ENCODE assay signal across 8 cellular contexts in the genomic region with DNA sequence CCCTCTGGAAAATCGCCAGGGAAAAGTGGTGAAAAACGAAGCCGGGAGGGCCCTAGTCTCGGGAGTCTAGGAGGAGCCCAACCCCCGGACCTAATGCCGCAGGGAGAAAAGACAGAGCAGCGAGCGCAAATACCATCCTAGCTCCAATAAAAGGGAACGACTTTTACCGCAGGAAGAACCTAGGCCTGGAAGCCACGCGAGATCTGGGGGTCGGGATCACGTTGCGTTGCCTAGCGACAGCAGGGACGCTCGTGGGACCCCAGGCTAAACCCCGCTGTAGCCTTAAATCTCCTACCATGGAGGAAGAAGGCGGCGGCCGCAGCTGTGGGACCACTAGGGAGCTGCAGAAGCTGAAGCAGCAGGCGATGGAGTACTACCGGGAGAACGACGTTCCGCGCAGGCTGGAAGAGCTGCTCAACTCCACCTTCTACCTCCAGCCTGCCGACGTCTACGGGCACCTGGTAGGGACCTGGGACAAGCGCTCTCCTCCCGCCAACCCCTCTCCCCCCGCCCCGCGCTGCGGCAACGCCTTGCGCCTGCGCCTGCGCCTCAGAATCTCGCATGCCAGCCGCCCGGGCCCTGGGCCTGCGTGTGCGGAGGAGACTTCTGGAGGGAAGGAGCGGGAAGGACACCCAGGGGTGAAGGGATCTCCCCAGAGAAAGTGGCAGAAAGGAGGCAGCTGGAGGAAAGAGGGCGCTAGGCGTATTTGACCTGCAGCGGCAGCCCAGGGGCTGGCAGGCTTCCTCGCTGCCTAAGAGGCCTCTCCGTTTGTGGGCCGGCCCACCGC. TPM values are rescaled to one million over a fixed set of nuclear protein-coding genes. Genes with fewer than 3 reads are reported as not detected.
DNase-seq lines count a peak whose midpoint lies in the region; ATAC-seq and TF ChIP-seq lines count a peak whose summit lies in the region.

A gene with protein sequence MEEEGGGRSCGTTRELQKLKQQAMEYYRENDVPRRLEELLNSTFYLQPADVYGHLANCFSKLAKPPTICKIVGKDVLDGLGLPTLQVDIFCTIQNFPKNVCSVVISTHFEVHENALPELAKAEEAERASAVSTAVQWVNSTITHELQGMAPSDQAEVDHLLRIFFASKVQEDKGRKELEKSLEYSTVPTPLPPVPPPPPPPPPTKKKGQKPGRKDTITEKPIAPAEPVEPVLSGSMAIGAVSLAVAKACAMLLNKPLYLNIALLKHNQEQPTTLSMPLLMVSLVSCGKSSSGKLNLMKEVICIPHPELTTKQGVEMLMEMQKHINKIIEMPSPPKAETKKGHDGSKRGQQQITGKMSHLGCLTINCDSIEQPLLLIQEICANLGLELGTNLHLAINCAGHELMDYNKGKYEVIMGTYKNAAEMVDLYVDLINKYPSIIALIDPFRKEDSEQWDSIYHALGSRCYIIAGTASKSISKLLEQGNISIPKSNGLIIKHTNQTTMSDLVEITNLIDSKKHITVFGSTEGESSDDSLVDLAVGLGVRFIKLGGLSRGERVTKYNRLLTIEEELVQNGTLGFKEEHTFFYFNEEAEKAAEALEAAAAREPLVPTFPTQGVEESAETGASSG (plus strand): TSS at position 229 of the 787 bp plus-strand sequence. CDS start 68 bp downstream, at position 297.

- no peaks in the 10 kb centered on the region for H3K9me3 ChIP-seq in ectodermal cell (ENCODE audit: control insufficient read depth, low read length)

- H3K4me1 ChIP-seq in ectodermal cell (ENCODE audit: control insufficient read depth, insufficient read depth, low read length), result peaks cover 4% of the 10 kb centered on the region

- intact Hi-C loops in lower leg skin (cut with DNase I; ENCODE audit: low total_unique reads), result no loop called here

- WGBS in ectodermal cell, 2 experiments, result 3% methylated on average over 54 of the region's 54 CpGs
- 1 to 2% methylated on average over 54 of the region's 54 CpGs for WGBS in lower leg skin, 2 donors

- no peak for TF ChIP-seq POLR2A in lower leg skin (IDR thresholded peaks at IDR 0.05)

- H3K4me3 ChIP-seq in GM12864 (ENCODE audit: low read depth, low read length), result peak within 1 kb of the TSS; percentile 60
- H3K4me3 ChIP-seq in ectodermal cell (ENCODE audit: insufficient read depth, low read depth, low read length), result peak within 1 kb of the TSS; percentile 80
- H3K4me3 ChIP-seq in lower leg skin (ENCODE audit: low read depth, poor library complexity, severe bottlenecking), result peak within 1 kb of the TSS; percentile 50

- TF ChIP-seq CTCF in GM12864 (IDR thresholded peaks at IDR 0.05; ENCODE audit: low read depth, low read length, missing control alignments) (no peak), lower leg skin (IDR thresholded peaks at IDR 0.05) (no peak)

- H3K27ac ChIP-seq in ectodermal cell (ENCODE audit: insufficient read depth, low read depth, low read length, poor library complexity, severe bottlenecking), result peak within 1 kb of the TSS; percentile 72

- DNase-seq in GM12864 (ENCODE audit: low read depth) (no peak), M059J (ENCODE audit: low read depth) (peak; percentile 85), T follicular helper cell (ENCODE audit: low read depth) (peak; percentile 25), lower leg skin (ENCODE audit: low spot score in 2 of 2) (peak; percentile 52 to 89), NOMO-1 treated with dmso at 0.1 percent for 144 hours (lab: John Stamatoyannopoulos, UW; ENCODE audit: unreplicated experiment) (no peak)
- DNase-seq in stimulated activated naive CD8-positive, alpha-beta T cell treated with anti-CD3 and anti-CD28 coated beads, Interleukin-15, Interleukin-2, amounts not matched to agents 100 U/mL and 50 U/mL, for 24 hours, result peak; percentile 5

- peaks cover 5% of the 10 kb centered on the region for H3K27me3 ChIP-seq in ectodermal cell (ENCODE audit: control insufficient read depth, insufficient read depth, low read length, poor library complexity, severe bottlenecking)

- peak; percentile 57 for ATAC-seq in GM21825 (IDR thresholded peaks at IDR 0.05; ENCODE audit: unreplicated experiment)
- peak; percentile 16 for ATAC-seq in stimulated activated naive CD8-positive, alpha-beta T cell treated with anti-CD3 and anti-CD28 coated beads, Interleukin-15, Interleukin-2, amounts not matched to agents 100 U/mL and 50 U/mL, for 24 hours

- H3K36me3 ChIP-seq in ectodermal cell (ENCODE audit: control insufficient read depth, insufficient read depth, low read length), result no peaks in the 10 kb centered on the region

RNA-seq across cellular contexts. Expression of the gene that starts here (rescaled TPM):
- not detected in 2 replicates for total RNA-seq in M059J (2014; rRNA removed; shearing (Covaris generic))
- polyA plus RNA-seq in ectodermal cell (2013, experiment 1 of 4), result 1.5 TPM
- polyA plus RNA-seq in ectodermal cell (2013, experiment 2 of 4), result 1.7 TPM
- 2.2 TPM for polyA plus RNA-seq in ectodermal cell (2013, experiment 3 of 4)
- 1.1 TPM for polyA plus RNA-seq in ectodermal cell (2013, experiment 4 of 4)
- 1 to 10 TPM in 1 of 4 donors, under 1 TPM in 1, not detected in 2; 0.06 to 4.4 TPM for total RNA-seq in lower leg skin

Comparison
In these comparisons a context has a peak if more than half of its experiments do, and no peak if none do; other contexts are left out.
1. Peak in DNase-seq in M059J; RNA of the gene not detected or under 1 TPM.
2. DNase-seq: peak in T follicular helper cell (single experiment), lower leg skin (2 of 2) and stimulated activated naive CD8-positive, alpha-beta T cell treated with anti-CD3 and anti-CD28 coated beads, Interleukin-15, Interleukin-2, amounts not matched to agents 100 U/mL and 50 U/mL, for 24 hours (single experiment); none in GM12864 (single experiment) and NOMO-1 treated with dmso at 0.1 percent for 144 hours (single experiment).
3. Peak in every context shown above with its lines, with median percentiles within 50 percentile points of each other: H3K4me3 ChIP-seq.